ENCODE assay signal across 8 cellular contexts in the genomic region with DNA sequence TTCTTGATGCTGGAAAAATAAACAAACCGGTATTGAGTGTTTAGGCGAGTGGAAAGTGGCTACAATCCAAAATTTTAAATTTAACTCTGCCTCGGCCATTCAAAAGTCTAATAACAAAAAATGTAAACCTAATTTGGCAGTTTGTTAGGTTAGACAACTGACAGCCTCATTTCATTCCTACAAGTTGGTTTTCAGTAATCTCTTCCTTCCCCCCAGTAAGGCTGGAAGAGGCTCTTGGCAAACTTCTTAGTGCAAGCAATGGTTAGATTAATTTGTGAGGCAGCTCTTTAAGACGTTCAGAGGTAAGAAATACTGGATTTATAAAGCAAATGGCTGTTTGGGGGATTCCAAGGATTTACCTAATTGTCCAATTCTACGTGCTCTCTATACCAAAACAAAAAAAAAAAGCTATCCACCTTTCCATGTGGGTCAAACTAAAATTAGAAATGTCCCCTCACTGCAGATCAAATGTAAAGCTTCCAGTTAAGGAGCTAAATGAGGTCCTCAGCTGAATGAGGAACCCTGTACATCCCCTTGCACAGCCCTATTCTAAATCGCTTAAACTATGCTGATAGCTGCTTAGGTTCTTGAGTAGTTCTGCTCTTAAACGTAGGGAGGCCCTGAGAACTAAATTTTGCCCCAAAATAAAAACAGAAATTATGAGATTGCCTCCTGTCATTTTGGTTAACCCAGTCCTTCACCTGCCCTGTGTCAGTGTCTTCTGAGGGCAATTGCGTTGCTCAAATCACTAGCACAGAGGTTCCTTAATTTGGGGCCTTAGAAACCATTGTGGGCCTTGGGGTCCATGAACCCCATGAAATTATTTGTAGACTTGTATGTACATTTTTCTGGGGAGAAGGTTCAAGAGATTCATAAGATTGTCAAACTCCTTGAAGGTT. TPM values are rescaled to one million over a fixed set of nuclear protein-coding genes. Genes with fewer than 3 reads are reported as not detected.
DNase-seq lines count a peak whose midpoint lies in the region; ATAC-seq lines count a peak whose summit lies in the region.

No MANE protein-coding gene starts in this region.

- peak overlapping the region; percentile 86 for H3K27ac Mint-ChIP-seq in activated naive CD4-positive, alpha-beta T cell treated with anti-CD3 and anti-CD28 coated beads, Interleukin-2, amount 50 U/mL, for 24 hours
- H3K27ac Mint-ChIP-seq in activated naive CD4-positive, alpha-beta T cell treated with anti-CD3 and anti-CD28 coated beads, Interleukin-2, amount 50 U/mL, for 72 hours: peak overlapping the region; percentile 74 to 100

- no peaks in the 10 kb centered on the region for H3K27me3 Mint-ChIP-seq in activated naive CD4-positive, alpha-beta T cell treated with anti-CD3 and anti-CD28 coated beads, Interleukin-2, amount 50 U/mL, for 24 hours

- no peaks in the 10 kb centered on the region for H3K27me3 ChIP-seq in layer of hippocampus (ENCODE audit: control insufficient read depth, insufficient read depth, low read length)

- peaks cover 44% of the 10 kb centered on the region for H3K4me1 Mint-ChIP-seq in activated naive CD4-positive, alpha-beta T cell treated with anti-CD3 and anti-CD28 coated beads, Interleukin-2, amount 50 U/mL, for 24 hours

- ATAC-seq in activated naive CD4-positive, alpha-beta T cell treated with anti-CD3 and anti-CD28 coated beads, Interleukin-2, amount 50 U/mL, for 72 hours: no peak

- H3K4me3 ChIP-seq in urinary bladder (ENCODE audit: low read depth, low read length): peak overlapping the region; percentile 29

- peaks cover 3% of the 10 kb centered on the region for H3K36me3 Mint-ChIP-seq in activated naive CD4-positive, alpha-beta T cell treated with anti-CD3 and anti-CD28 coated beads, Interleukin-2, amount 50 U/mL, for 24 hours
- peaks cover 26 to 34% of the 10 kb centered on the region in 2 donors for H3K36me3 Mint-ChIP-seq in activated naive CD4-positive, alpha-beta T cell treated with anti-CD3 and anti-CD28 coated beads, Interleukin-2, amount 50 U/mL, for 72 hours

- no peaks in the 10 kb centered on the region for H3K9me3 Mint-ChIP-seq in activated naive CD4-positive, alpha-beta T cell treated with anti-CD3 and anti-CD28 coated beads, Interleukin-2, amount 50 U/mL, for 24 hours
- H3K9me3 Mint-ChIP-seq in activated naive CD4-positive, alpha-beta T cell treated with anti-CD3 and anti-CD28 coated beads, Interleukin-2, amount 50 U/mL, for 72 hours: no peaks in the 10 kb centered on the region

- DNase-seq in activated naive CD4-positive, alpha-beta T cell treated with anti-CD3 and anti-CD28 coated beads, Interleukin-2, amount 50 U/mL, for 16 hours: no peak
- DNase-seq in activated naive CD4-positive, alpha-beta T cell treated with anti-CD3 and anti-CD28 coated beads, Interleukin-2, amount 50 U/mL, for 72 hours (ENCODE audit: low spot score in 2 of 2): no peak
- DNase-seq in amniotic stem cell (lab: John Stamatoyannopoulos, UW) (no peak), posterior cingulate gyrus (no peak), pons (ENCODE audit: low spot score) (no peak)

- peak overlapping the region; percentile 98 for H3K4me3 Mint-ChIP-seq in activated naive CD4-positive, alpha-beta T cell treated with anti-CD3 and anti-CD28 coated beads, Interleukin-2, amount 50 U/mL, for 24 hours

- peaks cover 2% of the 10 kb centered on the region for H3K4me1 ChIP-seq in urinary bladder (ENCODE audit: insufficient read depth)

- 21% methylated on average over 8 of the region's 8 CpGs for WGBS in urinary bladder

- intact Hi-C loops in posterior cingulate gyrus (cut with DNase I): no loop called here

- H3K27ac ChIP-seq in layer of hippocampus (ENCODE audit: low read depth, low read length) (peak overlapping the region; percentile 54), urinary bladder (ENCODE audit: low read depth) (no peak overlapping the region)

- H3K36me3 ChIP-seq in urinary bladder (ENCODE audit: insufficient read depth): no peaks in the 10 kb centered on the region

RNA-seq across cellular contexts. Expression of a gene that starts 2.9 kb away (rescaled TPM):
- total RNA-seq in activated naive CD4-positive, alpha-beta T cell treated with anti-CD3 and anti-CD28 coated beads, Interleukin-2, amount 50 U/mL, for 72 hours: 10 to 100 TPM; 50.9 to 93.3 TPM
- total RNA-seq in urinary bladder: 19.2 TPM
- polyA plus RNA-seq in urinary bladder: 22.0 TPM

RNA-seq across cellular contexts. Expression of a gene that starts 10.5 kb away (rescaled TPM):
- 1 to 10 TPM; 6.0 to 6.3 TPM for total RNA-seq in activated naive CD4-positive, alpha-beta T cell treated with anti-CD3 and anti-CD28 coated beads, Interleukin-2, amount 50 U/mL, for 72 hours
- total RNA-seq in urinary bladder: 2.0 TPM
- polyA plus RNA-seq in urinary bladder: 7.9 TPM

RNA-seq across cellular contexts. Expression of a gene that starts 15.7 kb away (rescaled TPM):
- 10 to 100 TPM; 12.9 to 18.9 TPM for total RNA-seq in activated naive CD4-positive, alpha-beta T cell treated with anti-CD3 and anti-CD28 coated beads, Interleukin-2, amount 50 U/mL, for 72 hours
- total RNA-seq in urinary bladder: 4.5 TPM
- 18.2 TPM for polyA plus RNA-seq in urinary bladder

RNA-seq across cellular contexts. Expression of a gene that starts 18.8 kb away (rescaled TPM):
- total RNA-seq in activated naive CD4-positive, alpha-beta T cell treated with anti-CD3 and anti-CD28 coated beads, Interleukin-2, amount 50 U/mL, for 72 hours: 1 to 10 TPM; 3.9 to 7.7 TPM
- 18.1 TPM for total RNA-seq in urinary bladder
- polyA plus RNA-seq in urinary bladder: 84.1 TPM
